Comparison of ENCODE assay signal across 1 cellular context in the genomic region with DNA sequence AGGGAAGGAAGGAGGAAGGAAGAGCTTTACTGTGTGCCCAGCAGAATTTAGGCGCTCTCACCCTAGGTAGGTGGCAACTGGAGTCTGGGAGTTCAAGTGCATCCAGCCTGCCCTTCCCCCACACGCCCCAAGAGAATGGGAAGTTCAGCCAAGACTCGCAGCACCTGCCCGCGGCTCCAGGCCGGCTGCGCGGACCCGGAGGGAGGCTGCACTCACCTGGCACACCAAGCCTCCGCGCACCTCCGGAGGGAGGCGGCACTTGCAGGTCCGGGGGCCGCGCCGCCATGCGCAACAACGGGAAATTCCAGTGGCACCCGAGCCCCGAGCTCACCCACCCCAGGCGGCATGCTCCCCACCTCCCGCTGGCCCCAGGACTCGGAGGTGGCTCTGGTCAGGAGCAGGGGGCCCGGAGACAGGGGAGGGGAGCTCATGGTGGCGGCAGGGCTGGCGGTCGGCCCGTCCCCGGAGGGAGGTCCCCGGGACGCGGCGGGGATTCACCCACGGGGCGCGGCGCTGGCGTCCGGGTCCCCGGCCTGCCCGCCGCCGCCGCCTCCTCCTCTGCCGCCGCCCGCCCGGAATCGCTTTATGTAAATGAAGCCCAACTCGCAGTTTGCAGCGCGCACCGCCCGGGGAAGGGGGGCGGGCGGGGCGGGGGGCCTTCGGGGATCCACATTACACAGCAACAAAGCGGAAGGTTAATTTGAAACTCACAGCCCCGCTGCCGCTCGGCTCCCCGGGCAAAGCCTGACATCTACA.
A peak's percentile ranks its signal among the peaks of the same experiment; 100 is the strongest.
TF ChIP-seq lines count a peak whose summit lies in the region.

A gene with protein sequence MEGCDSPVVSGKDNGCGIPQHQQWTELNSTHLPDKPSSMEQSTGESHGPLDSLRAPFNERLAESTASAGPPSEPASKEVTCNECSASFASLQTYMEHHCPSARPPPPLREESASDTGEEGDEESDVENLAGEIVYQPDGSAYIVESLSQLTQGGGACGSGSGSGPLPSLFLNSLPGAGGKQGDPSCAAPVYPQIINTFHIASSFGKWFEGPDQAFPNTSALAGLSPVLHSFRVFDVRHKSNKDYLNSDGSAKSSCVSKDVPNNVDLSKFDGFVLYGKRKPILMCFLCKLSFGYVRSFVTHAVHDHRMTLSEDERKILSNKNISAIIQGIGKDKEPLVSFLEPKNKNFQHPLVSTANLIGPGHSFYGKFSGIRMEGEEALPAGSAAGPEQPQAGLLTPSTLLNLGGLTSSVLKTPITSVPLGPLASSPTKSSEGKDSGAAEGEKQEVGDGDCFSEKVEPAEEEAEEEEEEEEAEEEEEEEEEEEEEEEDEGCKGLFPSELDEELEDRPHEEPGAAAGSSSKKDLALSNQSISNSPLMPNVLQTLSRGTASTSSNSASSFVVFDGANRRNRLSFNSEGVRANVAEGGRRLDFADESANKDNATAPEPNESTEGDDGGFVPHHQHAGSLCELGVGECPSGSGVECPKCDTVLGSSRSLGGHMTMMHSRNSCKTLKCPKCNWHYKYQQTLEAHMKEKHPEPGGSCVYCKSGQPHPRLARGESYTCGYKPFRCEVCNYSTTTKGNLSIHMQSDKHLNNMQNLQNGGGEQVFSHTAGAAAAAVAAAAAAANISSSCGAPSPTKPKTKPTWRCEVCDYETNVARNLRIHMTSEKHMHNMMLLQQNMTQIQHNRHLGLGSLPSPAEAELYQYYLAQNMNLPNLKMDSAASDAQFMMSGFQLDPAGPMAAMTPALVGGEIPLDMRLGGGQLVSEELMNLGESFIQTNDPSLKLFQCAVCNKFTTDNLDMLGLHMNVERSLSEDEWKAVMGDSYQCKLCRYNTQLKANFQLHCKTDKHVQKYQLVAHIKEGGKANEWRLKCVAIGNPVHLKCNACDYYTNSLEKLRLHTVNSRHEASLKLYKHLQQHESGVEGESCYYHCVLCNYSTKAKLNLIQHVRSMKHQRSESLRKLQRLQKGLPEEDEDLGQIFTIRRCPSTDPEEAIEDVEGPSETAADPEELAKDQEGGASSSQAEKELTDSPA (N-terminal part only) (minus strand): TSS at position 593 of the 756 bp plus-strand sequence. CDS start 87,983 bp downstream, outside the sequence.

TF ChIP-seq in HepG2, 621 proteins besides CTCF, POLR2A, EP300 and RAD21 (continued from another document and continues in another):
- peak; percentile 35; the same call in 1 of the 2 replicates for TF ChIP-seq HNF4A (CRISPR knock-in tag; IDR thresholded peaks at IDR 0.05)
- TF ChIP-seq ZNF30 (CRISPR knock-in tag; IDR thresholded peaks at IDR 0.05), result no peak
- no peak for TF ChIP-seq CENPT (CRISPR knock-in tag; IDR thresholded peaks at IDR 0.05; ENCODE audit: low read depth)
- no peak for TF ChIP-seq GTF2F1 (IDR thresholded peaks at IDR 0.05; ENCODE audit: low read length)
- no peak for TF ChIP-seq ZNF644 (CRISPR knock-in tag; IDR thresholded peaks at IDR 0.05; ENCODE audit: low read depth)
- no peak for TF ChIP-seq SAFB2 (CRISPR knock-in tag; IDR thresholded peaks at IDR 0.05; ENCODE audit: borderline replicate concordance, low read depth)
- TF ChIP-seq ZBTB38 (CRISPR knock-in tag; IDR thresholded peaks at IDR 0.05), result peak; percentile 76
- no peak for TF ChIP-seq RFX3 (CRISPR knock-in tag; IDR thresholded peaks at IDR 0.05)
- TF ChIP-seq MEIS2 (CRISPR knock-in tag; IDR thresholded peaks at IDR 0.05), result peak; percentile 21; the same call in 1 of the 2 replicates
- TF ChIP-seq, protein P1, sequence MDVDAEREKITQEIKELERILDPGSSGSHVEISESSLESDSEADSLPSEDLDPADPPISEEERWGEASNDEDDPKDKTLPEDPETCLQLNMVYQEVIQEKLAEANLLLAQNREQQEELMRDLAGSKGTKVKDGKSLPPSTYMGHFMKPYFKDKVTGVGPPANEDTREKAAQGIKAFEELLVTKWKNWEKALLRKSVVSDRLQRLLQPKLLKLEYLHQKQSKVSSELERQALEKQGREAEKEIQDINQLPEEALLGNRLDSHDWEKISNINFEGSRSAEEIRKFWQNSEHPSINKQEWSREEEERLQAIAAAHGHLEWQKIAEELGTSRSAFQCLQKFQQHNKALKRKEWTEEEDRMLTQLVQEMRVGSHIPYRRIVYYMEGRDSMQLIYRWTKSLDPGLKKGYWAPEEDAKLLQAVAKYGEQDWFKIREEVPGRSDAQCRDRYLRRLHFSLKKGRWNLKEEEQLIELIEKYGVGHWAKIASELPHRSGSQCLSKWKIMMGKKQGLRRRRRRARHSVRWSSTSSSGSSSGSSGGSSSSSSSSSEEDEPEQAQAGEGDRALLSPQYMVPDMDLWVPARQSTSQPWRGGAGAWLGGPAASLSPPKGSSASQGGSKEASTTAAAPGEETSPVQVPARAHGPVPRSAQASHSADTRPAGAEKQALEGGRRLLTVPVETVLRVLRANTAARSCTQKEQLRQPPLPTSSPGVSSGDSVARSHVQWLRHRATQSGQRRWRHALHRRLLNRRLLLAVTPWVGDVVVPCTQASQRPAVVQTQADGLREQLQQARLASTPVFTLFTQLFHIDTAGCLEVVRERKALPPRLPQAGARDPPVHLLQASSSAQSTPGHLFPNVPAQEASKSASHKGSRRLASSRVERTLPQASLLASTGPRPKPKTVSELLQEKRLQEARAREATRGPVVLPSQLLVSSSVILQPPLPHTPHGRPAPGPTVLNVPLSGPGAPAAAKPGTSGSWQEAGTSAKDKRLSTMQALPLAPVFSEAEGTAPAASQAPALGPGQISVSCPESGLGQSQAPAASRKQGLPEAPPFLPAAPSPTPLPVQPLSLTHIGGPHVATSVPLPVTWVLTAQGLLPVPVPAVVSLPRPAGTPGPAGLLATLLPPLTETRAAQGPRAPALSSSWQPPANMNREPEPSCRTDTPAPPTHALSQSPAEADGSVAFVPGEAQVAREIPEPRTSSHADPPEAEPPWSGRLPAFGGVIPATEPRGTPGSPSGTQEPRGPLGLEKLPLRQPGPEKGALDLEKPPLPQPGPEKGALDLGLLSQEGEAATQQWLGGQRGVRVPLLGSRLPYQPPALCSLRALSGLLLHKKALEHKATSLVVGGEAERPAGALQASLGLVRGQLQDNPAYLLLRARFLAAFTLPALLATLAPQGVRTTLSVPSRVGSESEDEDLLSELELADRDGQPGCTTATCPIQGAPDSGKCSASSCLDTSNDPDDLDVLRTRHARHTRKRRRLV (CRISPR knock-in tag; IDR thresholded peaks at IDR 0.05), result no peak
- TF ChIP-seq, protein P2, sequence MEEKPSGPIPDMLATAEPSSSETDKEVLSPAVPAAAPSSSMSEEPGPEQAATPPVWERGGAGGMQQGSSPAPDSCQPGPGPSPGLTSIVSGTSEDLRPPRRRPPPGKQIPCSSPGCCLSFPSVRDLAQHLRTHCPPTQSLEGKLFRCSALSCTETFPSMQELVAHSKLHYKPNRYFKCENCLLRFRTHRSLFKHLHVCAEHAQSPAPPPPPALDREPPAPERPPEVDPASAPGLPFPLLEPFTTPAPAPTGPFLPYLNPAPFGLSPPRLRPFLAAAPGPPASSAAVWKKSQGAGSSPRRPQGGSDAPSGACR (CRISPR knock-in tag; IDR thresholded peaks at IDR 0.05), result 0 out of 2 replicates have a peak, but pooled peaks have one; percentile 28
- TF ChIP-seq, protein P3, sequence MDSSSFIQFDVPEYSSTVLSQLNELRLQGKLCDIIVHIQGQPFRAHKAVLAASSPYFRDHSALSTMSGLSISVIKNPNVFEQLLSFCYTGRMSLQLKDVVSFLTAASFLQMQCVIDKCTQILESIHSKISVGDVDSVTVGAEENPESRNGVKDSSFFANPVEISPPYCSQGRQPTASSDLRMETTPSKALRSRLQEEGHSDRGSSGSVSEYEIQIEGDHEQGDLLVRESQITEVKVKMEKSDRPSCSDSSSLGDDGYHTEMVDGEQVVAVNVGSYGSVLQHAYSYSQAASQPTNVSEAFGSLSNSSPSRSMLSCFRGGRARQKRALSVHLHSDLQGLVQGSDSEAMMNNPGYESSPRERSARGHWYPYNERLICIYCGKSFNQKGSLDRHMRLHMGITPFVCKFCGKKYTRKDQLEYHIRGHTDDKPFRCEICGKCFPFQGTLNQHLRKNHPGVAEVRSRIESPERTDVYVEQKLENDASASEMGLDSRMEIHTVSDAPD (CRISPR knock-in tag; IDR thresholded peaks at IDR 0.05), result 0 out of 2 replicates have a peak, but pooled peaks have one; percentile 16
- no peak for TF ChIP-seq MBD4 (IDR thresholded peaks at IDR 0.05; ENCODE audit: borderline replicate concordance, low read length)
- TF ChIP-seq, protein P4, sequence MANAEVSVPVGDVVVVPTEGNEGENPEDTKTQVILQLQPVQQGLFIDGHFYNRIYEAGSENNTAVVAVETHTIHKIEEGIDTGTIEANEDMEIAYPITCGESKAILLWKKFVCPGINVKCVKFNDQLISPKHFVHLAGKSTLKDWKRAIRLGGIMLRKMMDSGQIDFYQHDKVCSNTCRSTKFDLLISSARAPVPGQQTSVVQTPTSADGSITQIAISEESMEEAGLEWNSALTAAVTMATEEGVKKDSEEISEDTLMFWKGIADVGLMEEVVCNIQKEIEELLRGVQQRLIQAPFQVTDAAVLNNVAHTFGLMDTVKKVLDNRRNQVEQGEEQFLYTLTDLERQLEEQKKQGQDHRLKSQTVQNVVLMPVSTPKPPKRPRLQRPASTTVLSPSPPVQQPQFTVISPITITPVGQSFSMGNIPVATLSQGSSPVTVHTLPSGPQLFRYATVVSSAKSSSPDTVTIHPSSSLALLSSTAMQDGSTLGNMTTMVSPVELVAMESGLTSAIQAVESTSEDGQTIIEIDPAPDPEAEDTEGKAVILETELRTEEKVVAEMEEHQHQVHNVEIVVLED (CRISPR knock-in tag; IDR thresholded peaks at IDR 0.05; ENCODE audit: borderline replicate concordance), result no peak; the same call in 1 of the 2 replicates
- no peak for TF ChIP-seq ZNF629 (CRISPR knock-in tag; conservative IDR thresholded peaks at IDR 0.05)
- no peak for TF ChIP-seq ZNF136 (CRISPR knock-in tag; IDR thresholded peaks at IDR 0.05; ENCODE audit: low read depth)
- no peak for TF ChIP-seq PPARG (CRISPR knock-in tag; conservative IDR thresholded peaks at IDR 0.05)
- TF ChIP-seq ZNF589 (CRISPR knock-in tag; conservative IDR thresholded peaks at IDR 0.05), result no peak
- TF ChIP-seq, protein P5, sequence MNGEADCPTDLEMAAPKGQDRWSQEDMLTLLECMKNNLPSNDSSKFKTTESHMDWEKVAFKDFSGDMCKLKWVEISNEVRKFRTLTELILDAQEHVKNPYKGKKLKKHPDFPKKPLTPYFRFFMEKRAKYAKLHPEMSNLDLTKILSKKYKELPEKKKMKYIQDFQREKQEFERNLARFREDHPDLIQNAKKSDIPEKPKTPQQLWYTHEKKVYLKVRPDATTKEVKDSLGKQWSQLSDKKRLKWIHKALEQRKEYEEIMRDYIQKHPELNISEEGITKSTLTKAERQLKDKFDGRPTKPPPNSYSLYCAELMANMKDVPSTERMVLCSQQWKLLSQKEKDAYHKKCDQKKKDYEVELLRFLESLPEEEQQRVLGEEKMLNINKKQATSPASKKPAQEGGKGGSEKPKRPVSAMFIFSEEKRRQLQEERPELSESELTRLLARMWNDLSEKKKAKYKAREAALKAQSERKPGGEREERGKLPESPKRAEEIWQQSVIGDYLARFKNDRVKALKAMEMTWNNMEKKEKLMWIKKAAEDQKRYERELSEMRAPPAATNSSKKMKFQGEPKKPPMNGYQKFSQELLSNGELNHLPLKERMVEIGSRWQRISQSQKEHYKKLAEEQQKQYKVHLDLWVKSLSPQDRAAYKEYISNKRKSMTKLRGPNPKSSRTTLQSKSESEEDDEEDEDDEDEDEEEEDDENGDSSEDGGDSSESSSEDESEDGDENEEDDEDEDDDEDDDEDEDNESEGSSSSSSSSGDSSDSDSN (CRISPR knock-in tag; IDR thresholded peaks at IDR 0.05), result peak; percentile 88
- no peak for TF ChIP-seq ZSCAN22 (CRISPR knock-in tag; IDR thresholded peaks at IDR 0.05)
- peak; percentile 69 for TF ChIP-seq SALL1 (CRISPR knock-in tag; IDR thresholded peaks at IDR 0.05)
- TF ChIP-seq CBX1 (IDR thresholded peaks at IDR 0.05; ENCODE audit: low read depth), result no peak
- no peak for TF ChIP-seq ZNF530 (CRISPR knock-in tag; IDR thresholded peaks at IDR 0.05; ENCODE audit: low read depth)
- no peak for TF ChIP-seq CHD4 (IDR thresholded peaks at IDR 0.05; ENCODE audit: borderline replicate concordance, low read length)
- no peak for TF ChIP-seq RFX1 (IDR thresholded peaks at IDR 0.05)
- 0 out of 2 replicates have a peak, but pooled peaks have one; percentile 63 for TF ChIP-seq ZNF367 (CRISPR knock-in tag; IDR thresholded peaks at IDR 0.05; ENCODE audit: borderline replicate concordance)
- no peak for TF ChIP-seq ZNF75D (CRISPR knock-in tag; IDR thresholded peaks at IDR 0.05; ENCODE audit: borderline replicate concordance)
- TF ChIP-seq, protein P6, sequence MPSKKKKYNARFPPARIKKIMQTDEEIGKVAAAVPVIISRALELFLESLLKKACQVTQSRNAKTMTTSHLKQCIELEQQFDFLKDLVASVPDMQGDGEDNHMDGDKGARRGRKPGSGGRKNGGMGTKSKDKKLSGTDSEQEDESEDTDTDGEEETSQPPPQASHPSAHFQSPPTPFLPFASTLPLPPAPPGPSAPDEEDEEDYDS (CRISPR knock-in tag; IDR thresholded peaks at IDR 0.05), result no peak
- TF ChIP-seq, protein P7, sequence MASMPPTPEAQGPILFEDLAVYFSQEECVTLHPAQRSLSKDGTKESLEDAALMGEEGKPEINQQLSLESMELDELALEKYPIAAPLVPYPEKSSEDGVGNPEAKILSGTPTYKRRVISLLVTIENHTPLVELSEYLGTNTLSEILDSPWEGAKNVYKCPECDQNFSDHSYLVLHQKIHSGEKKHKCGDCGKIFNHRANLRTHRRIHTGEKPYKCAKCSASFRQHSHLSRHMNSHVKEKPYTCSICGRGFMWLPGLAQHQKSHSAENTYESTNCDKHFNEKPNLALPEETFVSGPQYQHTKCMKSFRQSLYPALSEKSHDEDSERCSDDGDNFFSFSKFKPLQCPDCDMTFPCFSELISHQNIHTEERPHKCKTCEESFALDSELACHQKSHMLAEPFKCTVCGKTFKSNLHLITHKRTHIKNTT (CRISPR knock-in tag; IDR thresholded peaks at IDR 0.05), result no peak
- TF ChIP-seq ZNF550 (CRISPR knock-in tag; IDR thresholded peaks at IDR 0.05; ENCODE audit: borderline replicate concordance), result peak; percentile 96; the same call in 1 of the 2 replicates
- TF ChIP-seq ZNF674 (CRISPR knock-in tag; IDR thresholded peaks at IDR 0.05; ENCODE audit: low read depth), result no peak
- peak; percentile 56; the same call in 1 of the 2 replicates for TF ChIP-seq ZNF274 (CRISPR knock-in tag; IDR thresholded peaks at IDR 0.05)
- TF ChIP-seq, protein P8, sequence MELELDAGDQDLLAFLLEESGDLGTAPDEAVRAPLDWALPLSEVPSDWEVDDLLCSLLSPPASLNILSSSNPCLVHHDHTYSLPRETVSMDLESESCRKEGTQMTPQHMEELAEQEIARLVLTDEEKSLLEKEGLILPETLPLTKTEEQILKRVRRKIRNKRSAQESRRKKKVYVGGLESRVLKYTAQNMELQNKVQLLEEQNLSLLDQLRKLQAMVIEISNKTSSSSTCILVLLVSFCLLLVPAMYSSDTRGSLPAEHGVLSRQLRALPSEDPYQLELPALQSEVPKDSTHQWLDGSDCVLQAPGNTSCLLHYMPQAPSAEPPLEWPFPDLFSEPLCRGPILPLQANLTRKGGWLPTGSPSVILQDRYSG (CRISPR knock-in tag; IDR thresholded peaks at IDR 0.05), result no peak
- peak; percentile 75; the same call in 1 of the 2 replicates for TF ChIP-seq BRD4 (CRISPR knock-in tag; IDR thresholded peaks at IDR 0.05)
- TF ChIP-seq KLF9 (CRISPR knock-in tag; IDR thresholded peaks at IDR 0.05; ENCODE audit: low read depth), result no peak
